In the genomic region with DNA sequence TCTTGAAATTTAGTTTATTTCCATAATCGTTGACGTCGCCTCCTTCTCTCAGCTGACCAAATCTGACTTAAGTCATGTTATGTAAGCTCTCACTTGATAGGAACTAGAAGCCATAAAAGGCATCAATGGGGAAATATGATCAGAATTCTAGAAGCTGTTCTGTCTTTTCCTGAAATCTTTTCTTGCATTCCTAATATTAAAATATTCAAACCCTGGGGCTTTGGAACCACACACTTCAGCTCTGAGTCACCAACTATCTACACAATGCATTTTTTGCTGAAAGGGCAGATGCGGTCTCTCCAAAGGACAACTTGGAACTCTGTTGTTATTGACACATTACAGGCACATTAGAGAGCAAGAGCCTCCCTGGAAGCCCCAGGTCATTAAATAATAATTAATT, we compare ENCODE assay signal across 11 cellular contexts.
DNase-seq lines count a peak whose midpoint lies in the region; ATAC-seq, FAIRE-seq and TF ChIP-seq lines count a peak whose summit lies in the region.
"Had no signal": no experiment of that assay in that cellular context is flagged by ENCODE, and none has a peak within 500 bp of the region (broad histone marks: within the 10 kb centered on the region; RNA-seq: fewer than 3 reads in every experiment).

No MANE protein-coding gene starts in this region.

- DNase-seq in AG04449 (ENCODE audit: low read depth, low spot score), result peak; percentile 75
- peak; percentile 70 for DNase-seq in bronchial epithelial cell (ENCODE audit: low read depth)
- DNase-seq in kidney tubule cell (ENCODE audit: low spot score), result peak; percentile 81
- no peak for DNase-seq in stimulated activated naive CD4-positive, alpha-beta T cell treated with Interleukin-2 at 50 U/mL for 16 hours (lab: John Stamatoyannopoulos, UW)
- DNase-seq in effector CD4-positive, alpha-beta T cell, result no peak
- no peak for DNase-seq in heart left ventricle
- DNase-seq: activated CD4-positive, CD25-positive, alpha-beta regulatory T cell treated with anti-CD3 and anti-CD28 coated beads, Interleukin-2, amount 50 U/mL, for 72 hours; NCI-H526; SJCRH30 had no signal

- peaks cover 5% of the 10 kb centered on the region; the same call in 1 of the 2 replicates for H3K9me3 ChIP-seq in HUES48 (ENCODE audit: control insufficient read depth, insufficient read depth, low read length)
- peaks cover 0 to 12% (median 0%) of the 10 kb centered on the region in 12 donors for H3K9me3 ChIP-seq in heart left ventricle

- peaks cover 81% of the 10 kb centered on the region for H3K36me3 ChIP-seq in HUES48 (ENCODE audit: control insufficient read depth, insufficient read depth, low read length)
- H3K36me3 ChIP-seq in bronchial epithelial cell (ENCODE audit: control insufficient read depth, insufficient read depth, low read length), result peaks cover 1% of the 10 kb centered on the region
- peaks cover 0 to 77% (median 44%) of the 10 kb centered on the region in 9 donors for H3K36me3 ChIP-seq in heart left ventricle

- H3K4me3 ChIP-seq in AG04449 (ENCODE audit: low read depth, low read length) (no peak overlapping the region), HUES48 (ENCODE audit: low read depth, low read length) (no peak overlapping the region), bronchial epithelial cell (ENCODE audit: low read depth, low read length) (no peak overlapping the region), heart left ventricle (no peak overlapping the region)
- H3K4me3 ChIP-seq: SJCRH30 had no signal

- no peaks in the 10 kb centered on the region for H3K4me1 ChIP-seq in HUES48 (ENCODE audit: control insufficient read depth, insufficient read depth, low read length)
- H3K4me1 ChIP-seq in heart left ventricle, result peaks cover 0 to 8% (median 0%) of the 10 kb centered on the region in 12 donors

- no peak overlapping the region for H3K9ac ChIP-seq in HUES48 (ENCODE audit: low read depth, low read length)

- ATAC-seq in heart left ventricle (no peak), HG03521 (IDR thresholded peaks at IDR 0.05; ENCODE audit: unreplicated experiment) (no peak)

- H3K27me3 ChIP-seq in HUES48 (ENCODE audit: control insufficient read depth, insufficient read depth, low read length) (no peaks in the 10 kb centered on the region), bronchial epithelial cell (ENCODE audit: control insufficient read depth, insufficient read depth, low read length) (no peaks in the 10 kb centered on the region), heart left ventricle (no peaks in the 10 kb centered on the region)
- H3K27me3 ChIP-seq: SJCRH30 had no signal

- TF ChIP-seq CTCF in AG04449 (IDR thresholded peaks at IDR 0.05; ENCODE audit: insufficient read depth, low read length, missing control alignments) (no peak), bronchial epithelial cell (IDR thresholded peaks at IDR 0.05; ENCODE audit: insufficient read depth, low read length, severe bottlenecking) (no peak), heart left ventricle (IDR thresholded peaks at IDR 0.05) (no peak)

- CTCF ChIA-PET in AG04449 (lab: Yijun Ruan, JAX), result interaction anchor here (1.0 to 1.9 kb wide), 8 partner anchors 10 to 443 kb away, joined by 3 to 7 read pairs (median 4); a partner anchor contains a TSS

- POLR2A ChIA-PET in AG04449 (lab: Yijun Ruan, JAX), result interaction anchor here (0.6 to 0.9 kb wide), 2 partner anchors 210 to 443 kb away, joined by 5 read pairs; a partner anchor contains a TSS

- no peak for TF ChIP-seq POLR2A in heart left ventricle (IDR thresholded peaks at IDR 0.05)

- FAIRE-seq in bronchial epithelial cell (lab: Jason Lieb, UNC), result no peak

- intact Hi-C loops in heart left ventricle (cut with DNase I), result no loop called here

- H3K27ac ChIP-seq in HUES48 (ENCODE audit: low read depth, low read length) (peak overlapping the region; percentile 52), heart left ventricle (no peak overlapping the region)
- H3K27ac ChIP-seq: SJCRH30 had no signal

- 86 to 94% (median 92%) methylated on average over 4 of the region's 4 CpGs for WGBS in heart left ventricle, 4 donors

Comparison
In these comparisons a context has a peak if more than half of its experiments do, and no peak if none do; other contexts are left out.
1. DNase-seq: peak in AG04449 (single experiment), bronchial epithelial cell (single experiment) and kidney tubule cell (single experiment); none in stimulated activated naive CD4-positive, alpha-beta T cell treated with Interleukin-2 at 50 U/mL for 16 hours (single experiment), effector CD4-positive, alpha-beta T cell (single experiment) and heart left ventricle (0 of 5).